Comparison of ENCODE assay signal across 31 cellular contexts in genomic region chr3:18188491-18188890, GRCh38.
"Had no signal": no experiment of that assay in that cellular context is flagged by ENCODE, and none has a peak within 500 bp of the region (broad histone marks: within the 10 kb centered on the region; RNA-seq: fewer than 3 reads in every experiment).

No MANE protein-coding gene starts in this region.

- DNase-seq: activated CD4-positive, alpha-beta memory T cell treated with anti-CD3 and anti-CD28 coated beads for 36 hours; activated CD4-positive, alpha-beta T cell treated with anti-CD3 and anti-CD28 coated beads, Interleukin-2, amount 10 ng/mL, durations not matched to agents 24 days and 14 days; activated CD4-positive, CD25-positive, alpha-beta regulatory T cell treated with anti-CD3 and anti-CD28 coated beads, Interleukin-2, amount 50 U/mL, for 72 hours; activated CD8-positive, alpha-beta memory T cell treated with anti-CD3 and anti-CD28 coated beads, Interleukin-2, amount 50 U/mL, for 4 hours; activated gamma-delta T cell treated with Interleukin-2 at 50 U/mL for 16 hours; activated naive CD4-positive, alpha-beta T cell treated with anti-CD3 and anti-CD28 coated beads, Interleukin-2, amount 50 U/mL, for 16 hours; activated T-cell treated with anti-CD3 and anti-CD28 coated beads, Interleukin-2, amount 50 U/mL, for 1 hour; amniotic stem cell; endodermal cell; foreskin keratinocyte; islet precursor cell; left ventricle myocardium inferior; mesendoderm; nephron progenitor cell; nucleus accumbens; pancreas; sigmoid colon; stimulated activated CD4-positive, alpha-beta T cell treated with anti-CD3 and anti-CD28 coated beads, Interleukin-1b, Interleukin-23, amount 100 ng/mL, for 48 hours; stimulated activated CD4-positive, alpha-beta T cell treated with anti-CD3 and anti-CD28 coated beads, Interleukin-4, amount 100 ng/mL, for 4 hours; stimulated activated CD8-positive, alpha-beta memory T cell treated with anti-CD3 and anti-CD28 coated beads, Interleukin-4, amount 100 ng/mL, for 48 hours; stimulated activated naive CD8-positive, alpha-beta T cell treated with anti-CD3 and anti-CD28 coated beads, Interleukin-15, amount 100 ng/mL, for 72 hours; substantia nigra; T-helper 2 cell; upper lobe of left lung had no signal

- ATAC-seq: foreskin keratinocyte; stimulated activated memory B cell treated with anti-CD40 and anti-IgM and Interleukin-4, amounts not matched to agents 10 μg/mL and 1 μg/mL and 100 μg/mL, for 72 hours; stimulated activated naive CD8-positive, alpha-beta T cell treated with anti-CD3 and anti-CD28 coated beads, Interleukin-15, amount 100 ng/mL, for 72 hours had no signal

- H3K9me3 ChIP-seq: breast epithelium, esophagus muscularis mucosa, left ventricle myocardium inferior, pancreas, prostate gland, sigmoid colon, upper lobe of left lung, vagina had no signal

- H3K4me3 ChIP-seq: breast epithelium, esophagus muscularis mucosa, left ventricle myocardium inferior, lung, pancreas, prostate gland, sigmoid colon, smooth muscle cell, upper lobe of left lung, vagina had no signal

- H3K27ac ChIP-seq: breast epithelium, esophagus muscularis mucosa, foreskin keratinocyte, left ventricle myocardium inferior, pancreas, prostate gland, sigmoid colon, upper lobe of left lung, vagina had no signal

- H3K27me3 ChIP-seq: breast epithelium, esophagus muscularis mucosa, foreskin keratinocyte, pancreas, sigmoid colon, upper lobe of left lung, vagina had no signal

- H3K4me2 ChIP-seq: smooth muscle cell had no signal

- H3K36me3 ChIP-seq: breast epithelium, esophagus muscularis mucosa, left ventricle myocardium inferior, pancreas, prostate gland, sigmoid colon, upper lobe of left lung, vagina had no signal

- H3K4me1 ChIP-seq: breast epithelium, esophagus muscularis mucosa, left ventricle myocardium inferior, pancreas, prostate gland, sigmoid colon, upper lobe of left lung, vagina had no signal
